ENCODE assay signal across 34 cellular contexts in the genomic region with DNA sequence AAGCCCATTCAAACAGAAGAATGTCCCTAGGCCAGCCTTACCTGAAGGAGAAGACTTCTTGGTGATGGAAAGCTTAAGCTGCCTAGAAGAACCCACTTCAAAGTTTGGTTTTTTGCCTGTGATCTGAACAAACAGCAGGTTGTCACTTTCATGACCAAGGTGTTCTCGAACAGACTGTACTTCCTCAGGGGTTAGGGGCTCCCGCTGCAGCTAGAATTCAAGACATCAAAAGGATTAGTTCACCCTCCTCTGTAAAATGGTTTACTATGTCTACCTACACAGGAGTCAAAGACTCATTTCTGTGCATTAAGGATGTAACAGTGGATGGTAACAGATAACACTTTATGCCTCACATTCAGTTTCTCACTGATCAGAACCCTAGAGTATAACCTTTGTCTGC. TPM values are rescaled to one million over a fixed set of nuclear protein-coding genes. Genes with fewer than 3 reads are reported as not detected.
"Had no signal": no experiment of that assay in that cellular context is flagged by ENCODE, and none has a peak within 500 bp of the region (broad histone marks: within the 10 kb centered on the region; RNA-seq: fewer than 3 reads in every experiment).

No MANE protein-coding gene starts in this region.

- H3K27ac Mint-ChIP-seq: dendritic cell treated with granulocyte-macrophage colony-stimulating factor and Interleukin-4, amounts not matched to agents 40 ng/mL and 50 ng/mL, for 4 days; endodermal cell; mesothelial cell of epicardium; stimulated activated memory B cell treated with anti-CD40 and anti-IgM and Interleukin-4, amounts not matched to agents 10 μg/mL and 1 μg/mL and 100 μg/mL, for 72 hours had no signal

- H3K27ac ChIP-seq: pancreas, prostate gland, skin epidermis, suprapubic skin, tibial nerve had no signal

- H3K27me3 ChIP-seq: pancreas, suprapubic skin, tibial nerve had no signal

- H3K27me3 Mint-ChIP-seq: central memory CD8-positive, alpha-beta T cell; dendritic cell treated with granulocyte-macrophage colony-stimulating factor and Interleukin-4, amounts not matched to agents 40 ng/mL and 50 ng/mL, for 4 days; naive B cell; stimulated activated memory B cell treated with anti-CD40 and anti-IgM and Interleukin-4, amounts not matched to agents 10 μg/mL and 1 μg/mL and 100 μg/mL, for 72 hours had no signal

- H3K4me1 Mint-ChIP-seq: central memory CD8-positive, alpha-beta T cell; mesothelial cell of epicardium; naive B cell; neural crest cell had no signal

- H3K4me3 Mint-ChIP-seq: central memory CD8-positive, alpha-beta T cell; dendritic cell treated with granulocyte-macrophage colony-stimulating factor and Interleukin-4, amounts not matched to agents 40 ng/mL and 50 ng/mL, for 4 days; endodermal cell; mesothelial cell of epicardium; naive B cell; neural crest cell; stimulated activated memory B cell treated with anti-CD40 and anti-IgM and Interleukin-4, amounts not matched to agents 10 μg/mL and 1 μg/mL and 100 μg/mL, for 72 hours had no signal

- H3K4me1 ChIP-seq: pancreas, prostate gland, suprapubic skin, tibial nerve had no signal

- H3K4me3 ChIP-seq: pancreas, prostate gland, skin epidermis, suprapubic skin, tibial nerve had no signal

- DNase-seq: activated CD4-positive, alpha-beta T cell treated with anti-CD3 and anti-CD28 coated beads for 48 hours; activated CD4-positive, alpha-beta T cell treated with anti-CD3 and anti-CD28 coated beads, Interleukin-2, amount 50 U/mL, for 48 hours; activated CD4-positive, CD25-positive, alpha-beta regulatory T cell; activated CD8-positive, alpha-beta memory T cell treated with anti-CD3 and anti-CD28 coated beads, Interleukin-2, amount 50 U/mL, for 48 hours; activated gamma-delta T cell; anterior cingulate cortex; endodermal cell; foreskin fibroblast; head of caudate nucleus; hippocampal formation; kidney; left colon; mammary epithelial cell; naive B cell; nucleus accumbens; pancreas; retina; stimulated activated CD4-positive, alpha-beta T cell treated with anti-CD3 and anti-CD28 coated beads, Interleukin-1b, Interleukin-23, amount 100 ng/mL, for 48 hours; stimulated activated CD4-positive, alpha-beta T cell treated with anti-CD3 and anti-CD28 coated beads, Interleukin-4, amount 100 ng/mL, for 4 hours; stimulated activated CD8-positive, alpha-beta memory T cell treated with anti-CD3 and anti-CD28 coated beads, Interleukin-4, amount 100 ng/mL, for 48 hours had no signal

- H3K9me3 ChIP-seq: pancreas, prostate gland, suprapubic skin, tibial nerve had no signal

- H3K9me3 Mint-ChIP-seq: central memory CD8-positive, alpha-beta T cell; dendritic cell treated with granulocyte-macrophage colony-stimulating factor and Interleukin-4, amounts not matched to agents 40 ng/mL and 50 ng/mL, for 4 days; mesothelial cell of epicardium; neural crest cell; stimulated activated memory B cell treated with anti-CD40 and anti-IgM and Interleukin-4, amounts not matched to agents 10 μg/mL and 1 μg/mL and 100 μg/mL, for 72 hours had no signal

- ATAC-seq: esophagus mucosa; left colon; pancreas; sciatic nerve; stimulated activated memory B cell treated with anti-CD40 and anti-IgM and Interleukin-4, amounts not matched to agents 10 μg/mL and 1 μg/mL and 100 μg/mL, for 72 hours had no signal

RNA-seq across cellular contexts. Expression of gene CCL17, which starts 29.4 kb away (rescaled TPM):
- total RNA-seq: bronchial epithelial cell, endodermal cell, left colon, liver, mammary epithelial cell, mesothelial cell of epicardium, neural crest cell, prostate gland, sciatic nerve, tibial nerve had no signal
- polyA plus RNA-seq: adipose tissue, liver, mammary epithelial cell, pancreas had no signal
